Comparison of ENCODE assay signal across 26 cellular contexts in genomic region chr1:228061411-228062084, GRCh38. TPM values are rescaled to one million over a fixed set of nuclear protein-coding genes. Genes with fewer than 3 reads are reported as not detected.
A peak's percentile ranks its signal among the peaks of the same experiment; 100 is the strongest.
DNase-seq lines count a peak whose midpoint lies in the region; ATAC-seq and TF ChIP-seq lines count a peak whose summit lies in the region.
"Had no signal": no experiment of that assay in that cellular context is flagged by ENCODE, and none has a peak within 500 bp of the region (broad histone marks: within the 10 kb centered on the region; RNA-seq: fewer than 3 reads in every experiment).

No MANE protein-coding gene starts in this region.

- H3K36me3 ChIP-seq in GM23338 (ENCODE audit: insufficient read depth) (no peaks in the 10 kb centered on the region), PC-9 (ENCODE audit: low read depth) (no peaks in the 10 kb centered on the region), iPS-18a (ENCODE audit: control insufficient read depth, low read depth, low read length) (no peaks in the 10 kb centered on the region), sigmoid colon (no peaks in the 10 kb centered on the region)
- H3K36me3 ChIP-seq: brain microvascular endothelial cell, right lobe of liver, tibial artery had no signal

- H3K4me1 ChIP-seq in GM23338 (ENCODE audit: insufficient read depth) (peaks cover 5% of the 10 kb centered on the region; the same call in 1 of the 2 replicates), PC-9 (replicated peaks; ENCODE audit: insufficient read depth) (peaks cover 15% of the 10 kb centered on the region), iPS-18a (ENCODE audit: control insufficient read depth, low read depth, low read length) (no peaks in the 10 kb centered on the region), sigmoid colon (peaks cover 0 to 22% (median 16%) of the 10 kb centered on the region in 4 donors)
- H3K4me1 ChIP-seq: right lobe of liver had no signal

- in situ Hi-C loops in ACHN (cut with HindIII; ENCODE audit: low pct_ligation_motif_present, low pct_unique_long_range_greater_than_20kb, low sequenced_read_pairs): no loop called here

- CTCF ChIA-PET in PC-9 (lab: Charles Lee): interaction anchor here (0.7 kb wide), 1 partner anchor 27 kb away, joined by 4 read pairs; no protein-coding TSS in a partner anchor

- H2AFZ ChIP-seq in GM23338 (peak overlapping the region; percentile 98; the same call in 1 of the 2 replicates), PC-9 (no peak overlapping the region)

- H3K9ac ChIP-seq in iPS-18a (ENCODE audit: low read length): no peak overlapping the region

- no peaks in the 10 kb centered on the region for H3K9me3 Mint-ChIP-seq in GM23338
- H3K9me3 Mint-ChIP-seq: activated CD4-positive, alpha-beta memory T cell treated with anti-CD3 and anti-CD28 coated beads, Interleukin-2, amount 10 ng/mL, durations not matched to agents 7 days and 5 days; activated naive CD4-positive, alpha-beta T cell treated with anti-CD3 and anti-CD28 coated beads, Interleukin-2, amount 50 U/mL, for 72 hours; stimulated activated memory B cell treated with anti-CD40 and anti-IgM and Interleukin-4, amounts not matched to agents 10 μg/mL and 1 μg/mL and 100 μg/mL, for 72 hours had no signal

- H3K4me3 Mint-ChIP-seq in GM23338: peak overlapping the region; percentile 70
- H3K4me3 Mint-ChIP-seq: activated CD4-positive, alpha-beta memory T cell treated with anti-CD3 and anti-CD28 coated beads, Interleukin-2, amount 10 ng/mL, durations not matched to agents 7 days and 5 days; stimulated activated memory B cell treated with anti-CD40 and anti-IgM and Interleukin-4, amounts not matched to agents 10 μg/mL and 1 μg/mL and 100 μg/mL, for 72 hours had no signal

- H3F3A ChIP-seq in GM23338 (replicated peaks; ENCODE audit: low read depth) (no peaks in the 10 kb centered on the region), PC-9 (ENCODE audit: insufficient read depth, low read depth) (peaks cover 22% of the 10 kb centered on the region)

- no peak for DNase-seq in GM23338 (ENCODE audit: low spot score)
- DNase-seq in PC-9: no peak
- peak; percentile 49 for DNase-seq in sigmoid colon
- DNase-seq in ACHN: no peak
- no peak for DNase-seq in HK-2 (ENCODE audit: unreplicated experiment)
- DNase-seq: activated CD4-positive, alpha-beta memory T cell treated with anti-CD3 and anti-CD28 coated beads, Interleukin-2, amount 10 ng/mL, durations not matched to agents 7 days and 5 days; activated T-cell treated with anti-CD3 and anti-CD28 coated beads, Interleukin-2, amount 50 U/mL, for 1 hour; brain microvascular endothelial cell; COR-L47; hippocampal formation; NCI-H1417; NCI-H524 treated with DMSO at 0.1 percent for 48 hours; occipital lobe; SHP77 had no signal

- no TSS peak for BruUV-seq in PC-9 (replicated peaks; lab: Mats Ljungman, UMichigan)

- WGBS in sigmoid colon, 2 donors: 80 to 90% methylated on average over 10 of the region's 10 CpGs

- H4K20me1 ChIP-seq in GM23338 (replicated peaks; ENCODE audit: insufficient read depth) (no peaks in the 10 kb centered on the region), PC-9 (ENCODE audit: insufficient read depth) (no peaks in the 10 kb centered on the region)

- no peak for TF ChIP-seq POLR2A in sigmoid colon (IDR thresholded peaks at IDR 0.05)

- peaks cover 5% of the 10 kb centered on the region for H3K4me1 Mint-ChIP-seq in GM23338

- peaks cover 79% of the 10 kb centered on the region for H3K27me3 Mint-ChIP-seq in GM23338 (ENCODE audit: insufficient read depth, low read depth, poor library complexity)

- no peak overlapping the region for H3K27ac Mint-ChIP-seq in GM23338
- H3K27ac Mint-ChIP-seq: activated CD4-positive, alpha-beta memory T cell treated with anti-CD3 and anti-CD28 coated beads, Interleukin-2, amount 10 ng/mL, durations not matched to agents 7 days and 5 days; activated naive CD4-positive, alpha-beta T cell treated with anti-CD3 and anti-CD28 coated beads, Interleukin-2, amount 50 U/mL, for 72 hours; B cell; stimulated activated memory B cell treated with anti-CD40 and anti-IgM and Interleukin-4, amounts not matched to agents 10 μg/mL and 1 μg/mL and 100 μg/mL, for 72 hours had no signal

- peak overlapping the region; percentile 98 for H3K4me2 ChIP-seq in GM23338
- peak overlapping the region; percentile 95 for H3K4me2 ChIP-seq in PC-9

- TF ChIP-seq CTCF in GM23338 (conservative IDR thresholded peaks at IDR 0.05; ENCODE audit: low read depth in 2 of 2) (no peak), PC-9 (conservative IDR thresholded peaks at IDR 0.05) (no peak), sigmoid colon (IDR thresholded peaks at IDR 0.05) (no peak)

- POLR2A ChIA-PET in PC-9 (lab: Charles Lee; ENCODE audit: unreplicated experiment): no interaction called here

- H3K4me3 ChIP-seq in GM23338: peak overlapping the region; percentile 90
- peak overlapping the region; percentile 96; the same call in 1 of the 2 replicates for H3K4me3 ChIP-seq in PC-9
- peak overlapping the region; percentile 73 for H3K4me3 ChIP-seq in iPS-18a (ENCODE audit: low read length)
- H3K4me3 ChIP-seq in sigmoid colon: no peak overlapping the region
- H3K4me3 ChIP-seq: right lobe of liver, tibial artery had no signal

- intact Hi-C loops in PC-9 (cut with micrococcal nuclease; ENCODE audit: unreplicated experiment) (loop anchor here (2.0 kb wide), 1 partner anchor 17 kb away; no protein-coding TSS in a partner anchor), sigmoid colon (cut with DNase I) (no loop called here)

- TF ChIP-seq EP300 in sigmoid colon (IDR thresholded peaks at IDR 0.05): no peak

- ATAC-seq in GM23338 (no peak), HG03039 (IDR thresholded peaks at IDR 0.05; ENCODE audit: unreplicated experiment) (no peak)
- ATAC-seq: activated naive CD4-positive, alpha-beta T cell treated with anti-CD3 and anti-CD28 coated beads, Interleukin-2, amount 50 U/mL, for 72 hours; right lobe of liver; stimulated activated memory B cell treated with anti-CD40 and anti-IgM and Interleukin-4, amounts not matched to agents 10 μg/mL and 1 μg/mL and 100 μg/mL, for 72 hours had no signal

- H3K27me3 ChIP-seq in GM23338 (ENCODE audit: insufficient read depth) (peaks cover 92% of the 10 kb centered on the region), PC-9 (ENCODE audit: insufficient read depth, low read depth) (0 out of 2 replicates have a peak, but pooled peaks cover under 1% of the 10 kb centered on the region), iPS-18a (ENCODE audit: control insufficient read depth, insufficient read depth, low read length) (peaks cover 89% of the 10 kb centered on the region), sigmoid colon (peaks cover 36 to 95% (median 85%) of the 10 kb centered on the region in 3 donors)

- no peaks in the 10 kb centered on the region for H3K79me2 ChIP-seq in GM23338 (replicated peaks; ENCODE audit: insufficient read depth)
- H3K79me2 ChIP-seq in PC-9 (ENCODE audit: low read depth): no peaks in the 10 kb centered on the region

- no peak overlapping the region for H3K27ac ChIP-seq in GM23338 (ENCODE audit: low read depth)
- no peak overlapping the region for H3K27ac ChIP-seq in PC-9
- no peak overlapping the region for H3K27ac ChIP-seq in iPS-18a (ENCODE audit: low read length)
- no peak overlapping the region for H3K27ac ChIP-seq in sigmoid colon
- H3K27ac ChIP-seq: brain microvascular endothelial cell, right lobe of liver, tibial artery, VCaP had no signal

- H3K9me2 ChIP-seq in GM23338 (ENCODE audit: insufficient read depth) (no peaks in the 10 kb centered on the region), PC-9 (ENCODE audit: insufficient read depth) (no peaks in the 10 kb centered on the region)

- H3K9me3 ChIP-seq in PC-9 (ENCODE audit: insufficient read depth, low read depth) (no peaks in the 10 kb centered on the region), iPS-18a (ENCODE audit: control insufficient read depth, low read depth, low read length) (no peaks in the 10 kb centered on the region), sigmoid colon (no peaks in the 10 kb centered on the region)
- H3K9me3 ChIP-seq: right lobe of liver, tibial artery had no signal

- peaks cover 4% of the 10 kb centered on the region; the same call in 1 of the 3 replicates for H3K36me3 Mint-ChIP-seq in GM23338 (ENCODE audit: low read depth)
- H3K36me3 Mint-ChIP-seq: stimulated activated memory B cell treated with anti-CD40 and anti-IgM and Interleukin-4, amounts not matched to agents 10 μg/mL and 1 μg/mL and 100 μg/mL, for 72 hours had no signal

TF ChIP-seq in GM23338, 12 proteins besides CTCF, POLR2A, EP300 and RAD21 (continues in another document):
- TF ChIP-seq ZNF114 (CRISPR knock-in tag; IDR thresholded peaks at IDR 0.05) (no peak), NANOG (IDR thresholded peaks at IDR 0.05; ENCODE audit: borderline replicate concordance) (no peak), ZNF331 (CRISPR knock-in tag; IDR thresholded peaks at IDR 0.05; ENCODE audit: low read depth) (no peak)

RNA-seq across cellular contexts. Expression of gene ARF1, which starts 21.0 kb away (rescaled TPM):
- total RNA-seq in GM23338 (2014; rRNA removed; shearing (Covaris generic)): 199 and 210 TPM in 2 replicates
- polyA plus RNA-seq in GM23338 (2016; fragmentation: Nextera tagmentation; extraction: Ambion mirVana) (292 and 306 TPM in 2 replicates), sigmoid colon (100 to 1,000 TPM; 345 to 482 (median 479) TPM)
- total RNA-seq in PC-9 (2021) (431 and 595 TPM in 2 replicates), sigmoid colon (100 to 1,000 TPM; 212 to 250 (median 225) TPM)

RNA-seq across cellular contexts. Expression of gene C1orf35, which starts 41.6 kb away (rescaled TPM):
- 11.3 and 14.0 TPM in 2 replicates for total RNA-seq in GM23338 (2014; rRNA removed; shearing (Covaris generic))
- polyA plus RNA-seq in GM23338 (2016; fragmentation: Nextera tagmentation; extraction: Ambion mirVana) (67.6 and 75.9 TPM in 2 replicates), sigmoid colon (10 to 100 TPM in 1 of 3 donors, 1 to 10 TPM in 2; 8.8 to 17.9 (median 9.0) TPM)
- total RNA-seq in PC-9 (2021) (26.4 and 37.6 TPM in 2 replicates), sigmoid colon (10 to 100 TPM in 3 of 4 donors, 1 to 10 TPM in 1; 7.8 to 18.1 (median 13.0) TPM)

RNA-seq across cellular contexts. Expression of gene MRPL55, which starts 47.6 kb away (rescaled TPM):
- total RNA-seq in GM23338 (2014; rRNA removed; shearing (Covaris generic)): 81.2 and 92.4 TPM in 2 replicates
- 172 and 182 TPM in 2 replicates for polyA plus RNA-seq in GM23338 (2016; fragmentation: Nextera tagmentation; extraction: Ambion mirVana)
- 81.0 and 84.4 TPM in 2 replicates for total RNA-seq in PC-9 (2021)
- 10 to 100 TPM; 62.0 to 90.6 (median 79.3) TPM for total RNA-seq in sigmoid colon
- 10 to 100 TPM; 53.5 to 77.4 (median 58.0) TPM for polyA plus RNA-seq in sigmoid colon

RNA-seq across cellular contexts. Expression of gene WNT3A, which starts 54.8 kb away (rescaled TPM):
- 0.07 and 0.12 TPM in 2 replicates for total RNA-seq in GM23338 (2014; rRNA removed; shearing (Covaris generic))
- polyA plus RNA-seq in GM23338 (2016; fragmentation: Nextera tagmentation; extraction: Ambion mirVana): 0.40 and 0.65 TPM in 2 replicates
- 0.24 and 0.53 TPM in 2 replicates for total RNA-seq in PC-9 (2021)
- total RNA-seq in sigmoid colon: not detected
- under 1 TPM in 1 of 3 donors, not detected in 2; 0.01 TPM for polyA plus RNA-seq in sigmoid colon
- total RNA-seq: activated CD4-positive, alpha-beta memory T cell treated with anti-CD3 and anti-CD28 coated beads, Interleukin-2, amount 10 ng/mL, durations not matched to agents 7 days and 5 days; B cell; Daoy; fibroblast of villous mesenchyme; H4; mononuclear cell; occipital lobe; right lobe of liver had no signal

Comparison
In these comparisons a context has a peak if more than half of its experiments do, and no peak if none do; other contexts are left out.
1. H3K4me3 ChIP-seq: peak in GM23338 (single experiment), PC-9 (single experiment) and iPS-18a (single experiment); none in sigmoid colon (0 of 4).